Comparison of ENCODE assay signal across 8 cellular contexts in the genomic region with DNA sequence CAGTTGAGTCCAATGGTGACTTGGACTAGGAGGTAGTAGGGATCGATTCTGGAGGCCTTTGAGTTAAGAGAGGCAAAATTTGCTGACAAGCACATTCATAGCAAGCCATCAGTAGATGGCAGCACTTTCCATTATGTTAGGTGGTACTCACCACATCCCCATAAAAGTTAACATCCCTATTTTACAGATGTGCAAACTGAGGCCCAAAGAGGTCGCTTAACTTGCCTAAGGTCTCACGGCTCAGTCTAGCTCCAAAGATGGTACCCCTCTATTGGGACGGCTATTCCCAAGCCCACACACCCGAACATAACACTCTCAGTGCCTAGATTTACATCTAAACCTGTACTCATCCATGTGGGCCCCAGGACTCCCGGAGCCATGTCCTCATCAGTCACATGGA. TPM values are rescaled to one million over a fixed set of nuclear protein-coding genes. Genes with fewer than 3 reads are reported as not detected.
DNase-seq lines count a peak whose midpoint lies in the region; ATAC-seq, FAIRE-seq and TF ChIP-seq lines count a peak whose summit lies in the region.

No MANE protein-coding gene starts in this region.

- CTCF ChIA-PET in BJ (lab: Yijun Ruan, JAX): interaction anchor here (0.5 to 3.9 kb wide), 5 partner anchors 30 to 153 kb away, joined by 3 to 22 read pairs (median 7); no protein-coding TSS in a partner anchor
- CTCF ChIA-PET in T-cell (lab: Charles Lee): interaction anchor here in 1 of 2 donors (0.7 to 1.8 kb wide), 2 partner anchors 32 to 196 kb away, joined by 3 to 12 read pairs; no protein-coding TSS in a partner anchor

- H3K36me3 Mint-ChIP-seq in T-cell: no peaks in the 10 kb centered on the region

- peak overlapping the region; percentile 55 to 63 for H3K27ac Mint-ChIP-seq in T-cell

- H3K4me2 ChIP-seq in hepatocyte: no peak overlapping the region

- FAIRE-seq in GM12892 (lab: Jason Lieb, UNC): peak; percentile 70

- ATAC-seq in T-cell (replicated peaks in 1 of 4) (no peak), GM19452 (IDR thresholded peaks at IDR 0.05; ENCODE audit: unreplicated experiment) (no peak)
- ATAC-seq in stimulated activated naive CD8-positive, alpha-beta T cell treated with anti-CD3 and anti-CD28 coated beads, Interleukin-15, Interleukin-2, amounts not matched to agents 100 U/mL and 50 U/mL, for 24 hours: no peak

- no peaks in the 10 kb centered on the region for H3K79me2 ChIP-seq in hepatocyte

- TF ChIP-seq CTCF in BJ (IDR thresholded peaks at IDR 0.05; ENCODE audit: insufficient read depth, low read depth, low read length) (peak; percentile 46), hepatocyte (IDR thresholded peaks at IDR 0.05; ENCODE audit: poor library complexity) (peak; percentile 21)

- no peak overlapping the region for H2AFZ ChIP-seq in hepatocyte

- DNase-seq in BJ (ENCODE audit: low read depth) (no peak), GM12892 (ENCODE audit: insufficient read length) (no peak), T-cell (no peak), hepatocyte (ENCODE audit: low spot score) (peak; percentile 41), NCI-H524 (lab: John Stamatoyannopoulos, UW) (no peak), head of caudate nucleus (no peak)
- DNase-seq in stimulated activated naive CD8-positive, alpha-beta T cell treated with anti-CD3 and anti-CD28 coated beads, Interleukin-15, Interleukin-2, amounts not matched to agents 100 U/mL and 50 U/mL, for 24 hours: no peak

- H3K27me3 ChIP-seq in BJ (ENCODE audit: control insufficient read depth, insufficient read depth, low read length) (no peaks in the 10 kb centered on the region), hepatocyte (no peaks in the 10 kb centered on the region)

- no peaks in the 10 kb centered on the region for H3K9me2 ChIP-seq in hepatocyte (replicated peaks; ENCODE audit: insufficient read depth)

- no peaks in the 10 kb centered on the region for H4K20me1 ChIP-seq in hepatocyte (ENCODE audit: insufficient read depth, poor library complexity, severe bottlenecking)

- peaks cover 59 to 67% (median 66%) of the 10 kb centered on the region in 3 donors for H3K4me1 Mint-ChIP-seq in T-cell

- H3K9me3 Mint-ChIP-seq in T-cell: no peaks in the 10 kb centered on the region

- 0 out of 2 replicates have a peak, but pooled peaks cover 1% of the 10 kb centered on the region for H3K36me3 ChIP-seq in BJ (ENCODE audit: control insufficient read depth, insufficient read depth, low read length)
- H3K36me3 ChIP-seq in hepatocyte (replicated peaks; ENCODE audit: insufficient read depth, low read depth): no peaks in the 10 kb centered on the region

- WGBS in hepatocyte (ENCODE audit: low lambda C conversion rate, missing lambda C conversion rate): 84% methylated on average over 6 of the region's 6 CpGs

- H3K9me3 ChIP-seq in hepatocyte (ENCODE audit: low read depth): no peaks in the 10 kb centered on the region

- H3K4me3 Mint-ChIP-seq in T-cell: peak overlapping the region in 1 of 3 donors; percentile 54

- POLR2A ChIA-PET in BJ (lab: Charles Lee): no interaction called here
- POLR2A ChIA-PET in T-cell (lab: Charles Lee): interaction anchor here in 1 of 2 donors (1.9 kb wide), 1 partner anchor 22 kb away, joined by 9 read pairs; a partner anchor contains a TSS

- H3K4me3 ChIP-seq in BJ (ENCODE audit: low read depth, low read length) (no peak overlapping the region), hepatocyte (no peak overlapping the region)

- H3K27me3 Mint-ChIP-seq in T-cell: no peaks in the 10 kb centered on the region

- no peak overlapping the region for H3K27ac ChIP-seq in hepatocyte

- intact Hi-C loops in head of caudate nucleus (cut with DNase I): no loop called here

- peaks cover 16% of the 10 kb centered on the region for H3K4me1 ChIP-seq in hepatocyte (ENCODE audit: insufficient read depth)

- TF ChIP-seq POLR2A in GM12892 (IDR thresholded peaks at IDR 0.05; ENCODE audit: low read depth, low read length): no peak

RNA-seq across cellular contexts. Expression of a gene that starts 21.5 kb away (rescaled TPM):
- polyA plus RNA-seq in BJ (2011; rRNA removed): 2.6 and 4.5 TPM in 2 replicates
- 10.1 and 15.8 TPM in 2 replicates for polyA minus RNA-seq in BJ (2011; rRNA and poly(A)+ RNA removed)
- 1.1 TPM for polyA plus RNA-seq in GM12892 (2012; ENCODE audit: missing spikeins)
- 1,000 to 10,000 TPM in 1 of 5 donors, 100 to 1,000 TPM in 1, 10 to 100 TPM in 1, 1 to 10 TPM in 2; 6.7 to 1,173 (median 10.4) TPM for total RNA-seq in T-cell
- 37.9 and 73.1 TPM in 2 replicates for total RNA-seq in hepatocyte
- 114 and 168 TPM in 2 replicates for polyA plus RNA-seq in hepatocyte

RNA-seq across cellular contexts. Expression of a gene that starts 22.6 kb away (rescaled TPM):
- 84.3 and 121 TPM in 2 replicates for polyA plus RNA-seq in BJ (2011; rRNA removed)
- polyA minus RNA-seq in BJ (2011; rRNA and poly(A)+ RNA removed): 69.3 and 116 TPM in 2 replicates
- 39.3 TPM for polyA plus RNA-seq in GM12892 (2012; ENCODE audit: missing spikeins)
- 10 to 100 TPM; 41.7 to 55.4 (median 51.6) TPM for total RNA-seq in T-cell
- 42.5 and 51.0 TPM in 2 replicates for total RNA-seq in hepatocyte
- 66.7 and 72.8 TPM in 2 replicates for polyA plus RNA-seq in hepatocyte

RNA-seq across cellular contexts. Expression of a gene that starts 39.9 kb away (rescaled TPM):
- polyA plus RNA-seq in BJ (2011; rRNA removed): 3.0 and 3.6 TPM in 2 replicates
- polyA minus RNA-seq in BJ (2011; rRNA and poly(A)+ RNA removed): 2.3 and 4.1 TPM in 2 replicates
- polyA plus RNA-seq in GM12892 (2012; ENCODE audit: missing spikeins): 4.4 TPM
- total RNA-seq in T-cell: 1 to 10 TPM in 3 of 5 donors, under 1 TPM in 2; 0.82 to 6.2 (median 5.0) TPM
- total RNA-seq in hepatocyte: 2.7 and 3.3 TPM in 2 replicates
- polyA plus RNA-seq in hepatocyte: 2.4 and 2.5 TPM in 2 replicates

RNA-seq across cellular contexts. Expression of a gene that starts 41.4 kb away (rescaled TPM):
- polyA plus RNA-seq in BJ (2011; rRNA removed) (5.4 and 12.3 TPM in 2 replicates), hepatocyte (14.8 and 22.9 TPM in 2 replicates)
- polyA minus RNA-seq in BJ (2011; rRNA and poly(A)+ RNA removed): 8.8 and 18.1 TPM in 2 replicates
- 4.6 TPM for polyA plus RNA-seq in GM12892 (2012; ENCODE audit: missing spikeins)
- total RNA-seq in T-cell (10 to 100 TPM in 4 of 5 donors, 1 to 10 TPM in 1; 7.9 to 15.7 (median 12.5) TPM), hepatocyte (7.9 and 8.7 TPM in 2 replicates)

RNA-seq across cellular contexts. Expression of a gene that starts 50.6 kb away (rescaled TPM):
- polyA plus RNA-seq in BJ (2011; rRNA removed): 27.3 and 42.3 TPM in 2 replicates
- polyA minus RNA-seq in BJ (2011; rRNA and poly(A)+ RNA removed): 19.1 and 27.1 TPM in 2 replicates
- 5.9 TPM for polyA plus RNA-seq in GM12892 (2012; ENCODE audit: missing spikeins)
- 1 to 10 TPM; 1.7 to 2.5 (median 2.2) TPM for total RNA-seq in T-cell
- total RNA-seq in hepatocyte: 3.4 and 7.8 TPM in 2 replicates
- polyA plus RNA-seq in hepatocyte: 12.2 and 14.8 TPM in 2 replicates
